13 cellular contexts compared by ENCODE assay signal in the genomic region with DNA sequence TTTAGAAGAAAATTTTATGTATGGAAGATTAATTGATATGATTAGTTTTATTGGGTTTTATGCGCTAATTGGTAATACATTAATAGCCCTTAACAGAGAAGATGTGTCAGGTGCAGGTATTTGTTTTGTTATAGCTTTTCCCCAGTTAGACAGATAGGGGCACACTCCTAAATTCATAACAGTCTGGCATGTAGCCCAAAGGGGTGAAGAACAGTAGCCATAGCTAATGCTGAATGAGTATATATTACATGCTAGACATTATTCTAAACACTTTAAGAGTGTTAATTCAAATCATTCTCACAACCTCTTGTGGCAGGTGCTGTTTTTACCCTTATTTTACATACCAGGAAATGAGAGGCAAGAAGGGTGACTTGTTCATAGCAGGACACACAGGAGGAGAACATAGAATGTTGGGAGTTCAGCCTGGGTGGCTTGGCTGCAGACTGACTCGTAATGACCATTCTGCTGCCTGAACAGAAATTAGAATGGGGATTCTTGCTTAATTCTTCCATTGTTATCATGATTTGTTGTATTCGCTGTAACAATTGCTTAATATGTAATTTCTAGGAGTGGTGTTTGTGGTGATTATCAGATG. TPM values are rescaled to one million over a fixed set of nuclear protein-coding genes. Genes with fewer than 3 reads are reported as not detected.
DNase-seq lines count a peak whose midpoint lies in the region; ATAC-seq and TF ChIP-seq lines count a peak whose summit lies in the region.
"Had no signal": no experiment of that assay in that cellular context is flagged by ENCODE, and none has a peak within 500 bp of the region (broad histone marks: within the 10 kb centered on the region; RNA-seq: fewer than 3 reads in every experiment).

No MANE protein-coding gene starts in this region.

- ATAC-seq in GM19043 (IDR thresholded peaks at IDR 0.05; ENCODE audit: low read depth, unreplicated experiment) (peak; percentile 67), HG02571 (IDR thresholded peaks at IDR 0.05; ENCODE audit: unreplicated experiment) (peak; percentile 66), heart right ventricle (no peak)
- ATAC-seq in naive thymus-derived CD4-positive, alpha-beta T cell = no peak
- ATAC-seq: esophagus mucosa had no signal

- TF ChIP-seq POLR2A in ovary (IDR thresholded peaks at IDR 0.05) = no peak

- no peaks in the 10 kb centered on the region for H3K36me3 ChIP-seq in naive thymus-derived CD4-positive, alpha-beta T cell (ENCODE audit: control insufficient read depth in 2 of 3, insufficient read depth in 3 of 3, low read length in 3 of 3)
- H3K36me3 ChIP-seq in ovary (no peaks in the 10 kb centered on the region), heart right ventricle (peaks cover 0 to 41% (median 12%) of the 10 kb centered on the region in 9 donors)

- H3K27ac ChIP-seq in naive thymus-derived CD4-positive, alpha-beta T cell (ENCODE audit: low read depth, low read length) = no peak overlapping the region
- H3K27ac ChIP-seq in ovary = no peak overlapping the region
- H3K27ac ChIP-seq in heart right ventricle = no peak overlapping the region

- peaks cover 0 to 28% (median 10%) of the 10 kb centered on the region in 5 donors for H3K36me3 Mint-ChIP-seq in naive thymus-derived CD4-positive, alpha-beta T cell

- H3K4me3 ChIP-seq in naive thymus-derived CD4-positive, alpha-beta T cell (ENCODE audit: low read length) = no peak overlapping the region
- no peak overlapping the region for H3K4me3 ChIP-seq in ovary
- no peak overlapping the region for H3K4me3 ChIP-seq in heart right ventricle
- H3K4me3 ChIP-seq: MG63 had no signal

- no peaks in the 10 kb centered on the region for H3K9me3 ChIP-seq in naive thymus-derived CD4-positive, alpha-beta T cell (ENCODE audit: control insufficient read depth in 2 of 3, low read length in 3 of 3)
- H3K9me3 ChIP-seq in ovary = no peaks in the 10 kb centered on the region
- H3K9me3 ChIP-seq in heart right ventricle = no peaks in the 10 kb centered on the region
- H3K9me3 ChIP-seq: MG63 had no signal

- intact Hi-C loops in naive thymus-derived CD4-positive, alpha-beta T cell (cut with micrococcal nuclease) = no loop called here
- intact Hi-C loops in ovary (cut with DNase I) (no loop called here), heart right ventricle (cut with DNase I) (no loop called here)

- no peaks in the 10 kb centered on the region for H3K4me1 ChIP-seq in naive thymus-derived CD4-positive, alpha-beta T cell (ENCODE audit: control insufficient read depth in 2 of 2, insufficient read depth in 2 of 2, low read length in 2 of 2)
- no peaks in the 10 kb centered on the region for H3K4me1 ChIP-seq in ovary (ENCODE audit: insufficient read depth)
- H3K4me1 ChIP-seq in heart right ventricle = peaks cover 0 to 3% (median 0%) of the 10 kb centered on the region in 9 donors

- H3K27me3 ChIP-seq in naive thymus-derived CD4-positive, alpha-beta T cell (ENCODE audit: control insufficient read depth in 2 of 2, insufficient read depth in 2 of 2, low read length in 2 of 2) = no peaks in the 10 kb centered on the region
- H3K27me3 ChIP-seq in ovary = no peaks in the 10 kb centered on the region
- H3K27me3 ChIP-seq in heart right ventricle = no peaks in the 10 kb centered on the region
- H3K27me3 ChIP-seq: MG63 had no signal

- H3K27ac Mint-ChIP-seq in naive thymus-derived CD4-positive, alpha-beta T cell = no peak overlapping the region

- H3K4me3 Mint-ChIP-seq in naive thymus-derived CD4-positive, alpha-beta T cell = no peak overlapping the region

- no peaks in the 10 kb centered on the region for H3K27me3 Mint-ChIP-seq in naive thymus-derived CD4-positive, alpha-beta T cell

- DNase-seq in LHCN-M2 (ENCODE audit: low read depth) (peak; percentile 31), renal cortical epithelial cell (ENCODE audit: low read depth) (peak; percentile 84), NCI-H146 treated with DMSO at 0.1 percent for 48 hours (lab: John Stamatoyannopoulos, UW; ENCODE audit: unreplicated experiment) (no peak), ovary (no peak), heart right ventricle (no peak)
- no peak for DNase-seq in naive thymus-derived CD4-positive, alpha-beta T cell
- DNase-seq: activated CD4-positive, CD25-positive, alpha-beta regulatory T cell; MG63; NCI-H446; SHP77 treated with DMSO at 0.1 percent for 48 hours had no signal

- TF ChIP-seq CTCF in ovary (IDR thresholded peaks at IDR 0.05) (no peak), heart right ventricle (IDR thresholded peaks at IDR 0.05) (no peak)

- 73 to 82% (median 81%) methylated on average over 3 of the region's 3 CpGs for WGBS in ovary, 3 donors
- WGBS in heart right ventricle, 2 donors = 94 to 95% methylated on average over 3 of the region's 3 CpGs

- no peak for TF ChIP-seq EP300 in ovary (IDR thresholded peaks at IDR 0.05)

- H3K9me3 Mint-ChIP-seq in naive thymus-derived CD4-positive, alpha-beta T cell = no peaks in the 10 kb centered on the region

- CTCF ChIA-PET in naive thymus-derived CD4-positive, alpha-beta T cell (lab: Charles Lee) = no interaction called here

- H3K4me1 Mint-ChIP-seq in naive thymus-derived CD4-positive, alpha-beta T cell = peaks cover 0 to 9% (median 4%) of the 10 kb centered on the region in 7 donors

- POLR2A ChIA-PET in naive thymus-derived CD4-positive, alpha-beta T cell (lab: Charles Lee) = no interaction called here

RNA-seq across cellular contexts. Expression of a gene that starts 20.1 kb away (rescaled TPM):
- total RNA-seq in LHCN-M2 (2014; rRNA removed) (7.9 and 10.5 TPM in 2 replicates), renal cortical epithelial cell (12.5 and 72.8 TPM in 2 replicates), ovary (10 to 100 TPM; 43.4 to 62.4 (median 46.5) TPM), heart right ventricle (10 to 100 TPM; 46.2 to 71.9 (median 65.1) TPM)
- polyA plus RNA-seq in LHCN-M2 (2012) = 6.3 TPM
- 10 to 100 TPM in 4 of 5 experiments, 1 to 10 TPM in 1; 8.3 to 14.6 (median 12.0) TPM for total RNA-seq in naive thymus-derived CD4-positive, alpha-beta T cell
- 1 to 10 TPM; 7.3 to 9.0 TPM for polyA plus RNA-seq in naive thymus-derived CD4-positive, alpha-beta T cell
- polyA plus RNA-seq in ovary (10 to 100 TPM; 23.5 to 37.1 TPM), heart right ventricle (10 to 100 TPM; 21.2 to 23.3 TPM)

Comparison
In these comparisons a context has a peak if more than half of its experiments do, and no peak if none do; other contexts are left out.
1. ATAC-seq: peak in GM19043 (single experiment) and HG02571 (single experiment); none in naive thymus-derived CD4-positive, alpha-beta T cell (single experiment) and heart right ventricle (0 of 8).
2. DNase-seq: peak in LHCN-M2 (single experiment) and renal cortical epithelial cell (single experiment); none in naive thymus-derived CD4-positive, alpha-beta T cell (0 of 9), NCI-H146 treated with DMSO at 0.1 percent for 48 hours (single experiment), ovary (0 of 5) and heart right ventricle (0 of 2).